ENCODE assay signal across 16 cellular contexts in the genomic region with DNA sequence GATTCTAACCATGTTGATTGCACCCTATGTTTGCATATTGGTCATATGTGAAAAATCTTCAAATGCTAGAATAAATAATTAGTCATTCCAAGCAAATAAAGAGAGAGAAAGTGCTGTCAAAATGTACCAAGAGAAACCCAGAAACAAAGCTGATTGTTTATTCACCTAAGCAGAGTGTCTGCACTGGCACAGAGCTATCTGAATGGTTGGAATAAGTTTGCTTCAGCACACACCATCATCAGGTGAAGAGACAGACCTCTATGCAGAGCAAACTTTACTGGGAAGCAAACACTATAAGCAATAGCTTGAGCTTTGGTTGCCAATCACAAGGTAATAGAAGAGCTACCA. TPM values are rescaled to one million over a fixed set of nuclear protein-coding genes. Genes with fewer than 3 reads are reported as not detected.
"Had no signal": no experiment of that assay in that cellular context is flagged by ENCODE, and none has a peak within 500 bp of the region (broad histone marks: within the 10 kb centered on the region; RNA-seq: fewer than 3 reads in every experiment).

No MANE protein-coding gene starts in this region.

- H3K36me3 ChIP-seq: thyroid gland, vagina had no signal

- H3K27me3 ChIP-seq: thyroid gland, vagina had no signal

- H3K27ac ChIP-seq: thyroid gland, vagina had no signal

- H3K4me3 ChIP-seq: thyroid gland, vagina had no signal

- H3K4me1 ChIP-seq: thyroid gland, vagina had no signal

- ATAC-seq: activated T-helper 17 cell treated with anti-CD3 and anti-CD28 coated beads, Interleukin-2, amount 50 U/mL, for 72 hours; natural killer cell treated with Interleukin-12 subunit alpha and Interleukin-12 subunit beta and Interleukin-15 and Interleukin-18, amount 100 ng/mL, for 72 hours; stimulated activated effector memory CD8-positive, alpha-beta T cell treated with anti-CD3 and anti-CD28 coated beads, Interleukin-12 subunit alpha, Interleukin-12 subunit beta, amount 100 ng/mL, for 72 hours had no signal

- DNase-seq: activated CD4-positive, alpha-beta T cell treated with anti-CD3 and anti-CD28 coated beads, Interleukin-2, amount 10 ng/mL, durations not matched to agents 7 days and 5 days; activated CD4-positive, CD25-positive, alpha-beta regulatory T cell; activated CD8-positive, alpha-beta memory T cell treated with anti-CD3 and anti-CD28 coated beads for 24 hours; activated naive CD4-positive, alpha-beta T cell treated with anti-CD3 and anti-CD28 coated beads for 36 hours; endodermal cell; T-helper 2 cell; thyroid gland had no signal

- FAIRE-seq: TTC549 had no signal

- H3K9me3 ChIP-seq: thyroid gland, vagina had no signal

RNA-seq across cellular contexts. Expression of gene DSG4, which starts 25.4 kb away (rescaled TPM):
- total RNA-seq: activated CD4-positive, alpha-beta T cell treated with anti-CD3 and anti-CD28 coated beads, Interleukin-2, amount 10 ng/mL, durations not matched to agents 7 days and 5 days; activated naive CD4-positive, alpha-beta T cell treated with anti-CD3 and anti-CD28 coated beads for 36 hours; activated T-helper 17 cell treated with anti-CD3 and anti-CD28 coated beads, Interleukin-2, amount 50 U/mL, for 72 hours; endodermal cell; glomerular endothelial cell; mucosa of gallbladder; natural killer cell treated with Interleukin-12 subunit alpha and Interleukin-12 subunit beta and Interleukin-15 and Interleukin-18, amount 100 ng/mL, for 72 hours; osteoblast; skeletal muscle tissue; thyroid gland; vagina had no signal

RNA-seq across cellular contexts. Expression of gene DSG3, which starts 45.5 kb away (rescaled TPM):
- total RNA-seq: activated CD4-positive, alpha-beta T cell treated with anti-CD3 and anti-CD28 coated beads, Interleukin-2, amount 10 ng/mL, durations not matched to agents 7 days and 5 days; activated naive CD4-positive, alpha-beta T cell treated with anti-CD3 and anti-CD28 coated beads for 36 hours; activated T-helper 17 cell treated with anti-CD3 and anti-CD28 coated beads, Interleukin-2, amount 50 U/mL, for 72 hours; endodermal cell; glomerular endothelial cell; natural killer cell treated with Interleukin-12 subunit alpha and Interleukin-12 subunit beta and Interleukin-15 and Interleukin-18, amount 100 ng/mL, for 72 hours; skeletal muscle tissue had no signal
